Comparison of ENCODE assay signal across 1 cellular context in genomic region chr15:78996876-78997275, GRCh38.
TF ChIP-seq lines count a peak whose summit lies in the region.

No MANE protein-coding gene starts in this region.

TF ChIP-seq in HepG2, 621 proteins besides CTCF, POLR2A, EP300 and RAD21 (continued from another document and continues in another):
- no peak for TF ChIP-seq PRDM15 (CRISPR knock-in tag; IDR thresholded peaks at IDR 0.05)
- TF ChIP-seq ZNF3 (CRISPR knock-in tag; IDR thresholded peaks at IDR 0.05), result no peak
- TF ChIP-seq ZIK1 (CRISPR knock-in tag; IDR thresholded peaks at IDR 0.05; ENCODE audit: borderline replicate concordance, low read depth), result no peak
- TF ChIP-seq MAX (IDR thresholded peaks at IDR 0.05), result peak; percentile 52
- TF ChIP-seq GMEB2 (CRISPR knock-in tag; IDR thresholded peaks at IDR 0.05; ENCODE audit: low read depth), result no peak
- TF ChIP-seq ZNF556 (CRISPR knock-in tag; IDR thresholded peaks at IDR 0.05; ENCODE audit: borderline replicate concordance), result no peak
- TF ChIP-seq MXD1 (CRISPR knock-in tag; IDR thresholded peaks at IDR 0.05), result no peak
- no peak for TF ChIP-seq CREBL2 (CRISPR knock-in tag; IDR thresholded peaks at IDR 0.05; ENCODE audit: borderline replicate concordance)
- TF ChIP-seq SMYD3 (CRISPR knock-in tag; IDR thresholded peaks at IDR 0.05), result no peak
- 0 out of 2 replicates have a peak, but pooled peaks have one; percentile 36 for TF ChIP-seq KLF9 (CRISPR knock-in tag; IDR thresholded peaks at IDR 0.05; ENCODE audit: low read depth)
- TF ChIP-seq MBNL3 (CRISPR knock-in tag; conservative IDR thresholded peaks at IDR 0.05), result no peak
- TF ChIP-seq ZBTB4 (CRISPR knock-in tag; IDR thresholded peaks at IDR 0.05; ENCODE audit: borderline replicate concordance), result peak; percentile 84
- 0 out of 2 replicates have a peak, but pooled peaks have one; percentile 39 for TF ChIP-seq ZNF772 (CRISPR knock-in tag; IDR thresholded peaks at IDR 0.05)
- TF ChIP-seq ZNF557 (CRISPR knock-in tag; IDR thresholded peaks at IDR 0.05), result no peak
- no peak for TF ChIP-seq MTA3 (CRISPR knock-in tag; IDR thresholded peaks at IDR 0.05)
- no peak for TF ChIP-seq ZFP37 (CRISPR knock-in tag; IDR thresholded peaks at IDR 0.05; ENCODE audit: borderline replicate concordance)
- no peak for TF ChIP-seq MTF2 (CRISPR knock-in tag; IDR thresholded peaks at IDR 0.05; ENCODE audit: borderline replicate concordance)
- TF ChIP-seq BCL3 (CRISPR knock-in tag; IDR thresholded peaks at IDR 0.05), result no peak
- no peak for TF ChIP-seq ZNF317 (CRISPR knock-in tag; IDR thresholded peaks at IDR 0.05)
- TF ChIP-seq HNRNPH1 (optimal IDR thresholded peaks at IDR 0.05; ENCODE audit: low read depth, low read length), result no peak
- TF ChIP-seq ELF1 (CRISPR knock-in tag; IDR thresholded peaks at IDR 0.05), result 0 out of 2 replicates have a peak, but pooled peaks have one; percentile 28
- no peak for TF ChIP-seq ATF7 (IDR thresholded peaks at IDR 0.05)
- 0 out of 2 replicates have a peak, but pooled peaks have one; percentile 39 for TF ChIP-seq ATF7 (CRISPR knock-in tag; IDR thresholded peaks at IDR 0.05)
- TF ChIP-seq DZIP1 (CRISPR knock-in tag; IDR thresholded peaks at IDR 0.05), result no peak
- no peak for TF ChIP-seq ZNF549 (CRISPR knock-in tag; IDR thresholded peaks at IDR 0.05)
- no peak for TF ChIP-seq ETS1 (CRISPR knock-in tag; IDR thresholded peaks at IDR 0.05)
- TF ChIP-seq SKIL (CRISPR knock-in tag; IDR thresholded peaks at IDR 0.05; ENCODE audit: borderline replicate concordance), result peak; percentile 95
- peak; percentile 77 for TF ChIP-seq FOXP4 (CRISPR knock-in tag; IDR thresholded peaks at IDR 0.05)
- TF ChIP-seq ZNF280B (CRISPR knock-in tag; IDR thresholded peaks at IDR 0.05; ENCODE audit: borderline replicate concordance), result no peak
- TF ChIP-seq CREB1 (IDR thresholded peaks at IDR 0.05), result no peak
- no peak for TF ChIP-seq CREB1 (CRISPR knock-in tag; IDR thresholded peaks at IDR 0.05)
- 0 out of 2 replicates have a peak, but pooled peaks have one; percentile 41 for TF ChIP-seq MZF1 (CRISPR knock-in tag; IDR thresholded peaks at IDR 0.05; ENCODE audit: borderline replicate concordance)
- TF ChIP-seq ETV5 (CRISPR knock-in tag; IDR thresholded peaks at IDR 0.05; ENCODE audit: borderline replicate concordance), result peak; percentile 81; the same call in 1 of the 2 replicates
- no peak for TF ChIP-seq IRF9 (CRISPR knock-in tag; IDR thresholded peaks at IDR 0.05; ENCODE audit: borderline replicate concordance)
